In the genomic region with DNA sequence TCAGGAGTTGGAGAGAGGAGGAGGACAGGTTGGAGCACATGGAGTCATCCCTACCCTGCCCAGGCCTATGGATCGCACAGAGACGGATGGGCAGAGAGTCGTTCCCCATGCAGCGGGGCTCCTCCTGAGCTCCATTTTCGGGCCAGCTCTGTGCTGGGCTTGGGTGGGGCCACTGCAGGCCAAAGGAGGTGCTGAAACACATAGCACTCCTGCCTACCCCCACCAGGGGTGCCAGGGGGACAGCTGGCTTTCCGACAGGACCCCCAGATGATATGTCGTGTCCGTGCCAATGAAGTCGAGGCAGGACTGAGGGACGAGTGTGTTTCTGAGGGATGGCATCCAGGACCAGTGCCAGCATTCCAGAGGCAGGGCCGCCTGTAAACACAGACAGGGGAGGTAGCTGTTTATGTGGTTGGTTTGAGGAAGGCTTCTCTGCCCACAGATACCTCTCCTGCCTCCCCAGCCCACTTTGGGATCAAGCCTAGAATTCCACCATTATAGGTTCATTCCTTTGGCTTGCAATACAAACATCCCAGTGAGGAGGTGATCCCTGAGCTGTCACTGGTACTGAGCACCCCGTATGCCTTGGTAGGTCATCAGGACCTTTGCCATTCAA, we compare ENCODE assay signal across 16 cellular contexts.
DNase-seq lines count a peak whose midpoint lies in the region; ATAC-seq and TF ChIP-seq lines count a peak whose summit lies in the region.
"Had no signal": no experiment of that assay in that cellular context is flagged by ENCODE, and none has a peak within 500 bp of the region (broad histone marks: within the 10 kb centered on the region; RNA-seq: fewer than 3 reads in every experiment).

No MANE protein-coding gene starts in this region.

- DNase-seq in AG04450 (ENCODE audit: low read depth, low spot score) (no peak), IMR-90 (no peak), chondrocyte (ENCODE audit: low spot score) (peak; percentile 74), sciatic nerve (ENCODE audit: low spot score) (peak; percentile 35), prostate gland (ENCODE audit: low spot score) (no peak)
- no peak for DNase-seq in CD8-positive, alpha-beta T cell
- DNase-seq: CD4-positive, alpha-beta T cell; DND-41; GOT3; NCI-H1436; NCI-H2029 treated with DMSO at 0.1 percent for 48 hours; NCI-H510A; NCI-H82; SHP77 had no signal

- H3K4me1 ChIP-seq in IMR-90 (ENCODE audit: control insufficient read depth, insufficient read depth, low read length) (peaks cover 23% of the 10 kb centered on the region), prostate gland (replicated peaks) (no peaks in the 10 kb centered on the region)
- H3K4me1 ChIP-seq in CD8-positive, alpha-beta T cell (ENCODE audit: insufficient read depth, low read length), result no peaks in the 10 kb centered on the region

- H3K27ac ChIP-seq in AG04450 (ENCODE audit: low read depth, low read length) (no peak overlapping the region), IMR-90 (ENCODE audit: insufficient read depth, low read length) (no peak overlapping the region), prostate gland (no peak overlapping the region)
- no peak overlapping the region for H3K27ac ChIP-seq in CD8-positive, alpha-beta T cell (ENCODE audit: low read depth, low read length)

- intact Hi-C loops in IMR-90 (cut with micrococcal nuclease) (no loop called here), sciatic nerve (cut with DNase I) (no loop called here), prostate gland (cut with DNase I) (no loop called here)
- intact Hi-C loops in CD8-positive, alpha-beta T cell (cut with DNase I, micrococcal nuclease), result no loop called here

- no peak overlapping the region for H3K9ac ChIP-seq in IMR-90 (ENCODE audit: low read depth, low read length)

- POLR2A ChIA-PET in AG04450 (lab: Yijun Ruan, JAX) (no interaction called here), IMR-90 (lab: Charles Lee; ENCODE audit: unreplicated experiment) (no interaction called here)
- POLR2A ChIA-PET in CD8-positive, alpha-beta T cell (lab: Charles Lee), result no interaction called here

- H2AK5ac ChIP-seq in IMR-90 (ENCODE audit: low read depth, low read length), result peak overlapping the region; percentile 44; the same call in 1 of the 2 replicates

- H2BK20ac ChIP-seq in IMR-90 (ENCODE audit: low read depth, low read length), result peak overlapping the region; percentile 28; the same call in 1 of the 2 replicates

- H3K4ac ChIP-seq in IMR-90 (ENCODE audit: low read depth, low read length), result peak overlapping the region; percentile 49; the same call in 1 of the 2 replicates

- peaks cover 36 to 95% of the 10 kb centered on the region in 2 experiments for H3K79me1 ChIP-seq in IMR-90 (ENCODE audit: low read depth in 1 of 2, low read length in 2 of 2)

- no peak overlapping the region for H3K4me2 ChIP-seq in IMR-90 (ENCODE audit: low read depth, low read length)

- peak overlapping the region; percentile 41 for H3K14ac ChIP-seq in IMR-90 (replicated peaks; ENCODE audit: low read depth, low read length)

- CTCF ChIA-PET in AG04450 (lab: Charles Lee), result no interaction called here
- CTCF ChIA-PET in IMR-90 (lab: Yijun Ruan, JAX), result interaction anchor here (0.9 kb wide), 1 partner anchor 15 kb away, joined by 3 read pairs; no protein-coding TSS in a partner anchor
- CTCF ChIA-PET in CD8-positive, alpha-beta T cell (lab: Charles Lee), result no interaction called here

- H2AFZ ChIP-seq in IMR-90 (replicated peaks; ENCODE audit: low read length, poor library complexity), result no peak overlapping the region

- TF ChIP-seq CTCF in AG04450 (IDR thresholded peaks at IDR 0.05; ENCODE audit: low read depth, low read length) (peak; percentile 12; the same call in 1 of the 2 replicates), IMR-90 (conservative IDR thresholded peaks at IDR 0.05; ENCODE audit: low read depth, low read length) (no peak), chondrocyte (IDR thresholded peaks at IDR 0.05) (no peak), prostate gland (IDR thresholded peaks at IDR 0.05) (no peak)
- no peak for TF ChIP-seq CTCF in CD8-positive, alpha-beta T cell (IDR thresholded peaks at IDR 0.05)

- no peak overlapping the region for H4K5ac ChIP-seq in IMR-90 (ENCODE audit: low read depth, low read length)

- no peak overlapping the region for H3K4me3 ChIP-seq in AG04450 (ENCODE audit: low read depth, low read length)
- no peak overlapping the region for H3K4me3 ChIP-seq in IMR-90 (ENCODE audit: insufficient read depth, low read depth, low read length)
- H3K4me3 ChIP-seq in CD8-positive, alpha-beta T cell (ENCODE audit: low read depth, low read length), result no peak overlapping the region
- H3K4me3 ChIP-seq in prostate gland, result no peak overlapping the region

- H3K9me1 ChIP-seq in IMR-90 (ENCODE audit: insufficient read depth, low read length), result peaks cover 31% of the 10 kb centered on the region

- no peak for TF ChIP-seq POLR2A in IMR-90 (IDR thresholded peaks at IDR 0.05; ENCODE audit: low read depth, low read length)
- TF ChIP-seq POLR2A in prostate gland (IDR thresholded peaks at IDR 0.05), result no peak

- H3K27me3 Mint-ChIP-seq in chondrocyte (ENCODE audit: low read depth), result no peaks in the 10 kb centered on the region
- no peaks in the 10 kb centered on the region for H3K27me3 Mint-ChIP-seq in CD8-positive, alpha-beta T cell (ENCODE audit: low read depth)
- H3K27me3 Mint-ChIP-seq: CD4-positive, alpha-beta T cell had no signal

- H3K4me1 Mint-ChIP-seq in chondrocyte (ENCODE audit: low read depth), result peaks cover 17% of the 10 kb centered on the region
- H3K4me1 Mint-ChIP-seq in CD8-positive, alpha-beta T cell (ENCODE audit: low read depth), result no peaks in the 10 kb centered on the region
- H3K4me1 Mint-ChIP-seq: IgD-negative memory B cell had no signal

- H2BK120ac ChIP-seq in IMR-90 (ENCODE audit: low read depth, low read length), result peak overlapping the region; percentile 38; the same call in 1 of the 2 replicates

- H3K18ac ChIP-seq in IMR-90 (ENCODE audit: low read depth, low read length), result no peak overlapping the region

- in situ Hi-C loops in IMR-90 (cut with MboI; ENCODE audit: low sequenced_read_pairs), result no loop called here

- ATAC-seq in IMR-90 (ENCODE audit: low read depth) (peak; percentile 40), sciatic nerve (no peak), GM21737 (IDR thresholded peaks at IDR 0.05; ENCODE audit: unreplicated experiment) (no peak)
- ATAC-seq in CD8-positive, alpha-beta T cell, result no peak

- TF ChIP-seq RAD21 in IMR-90 (IDR thresholded peaks at IDR 0.05; ENCODE audit: low read length), result no peak

- H4K20me1 ChIP-seq in IMR-90 (ENCODE audit: insufficient read depth, low read length), result peaks cover 72% of the 10 kb centered on the region

- H3K36me3 Mint-ChIP-seq in chondrocyte (ENCODE audit: low read depth), result peaks cover 18% of the 10 kb centered on the region
- no peaks in the 10 kb centered on the region for H3K36me3 Mint-ChIP-seq in CD8-positive, alpha-beta T cell
- H3K36me3 Mint-ChIP-seq: IgD-negative memory B cell had no signal

- no peak overlapping the region for H3K56ac ChIP-seq in IMR-90 (ENCODE audit: extremely low read depth, insufficient read depth, low read length)

- WGBS in IMR-90 (ENCODE audit: extremely low coverage in 2 of 2, insufficient read length in 1 of 2), 2 experiments, result no CpG with 5 or more reads among the region's 12 CpGs
- WGBS in prostate gland, result 75% methylated on average over 11 of the region's 12 CpGs

- no peak overlapping the region for H3K27ac Mint-ChIP-seq in chondrocyte (ENCODE audit: unreplicated experiment)
- H3K27ac Mint-ChIP-seq in CD8-positive, alpha-beta T cell, result no peak overlapping the region
- H3K27ac Mint-ChIP-seq: CD4-positive, alpha-beta T cell; IgD-negative memory B cell had no signal

- H2BK15ac ChIP-seq in IMR-90 (ENCODE audit: low read depth, low read length), result no peak overlapping the region

- no peak overlapping the region for H2AK9ac ChIP-seq in IMR-90 (replicated peaks; ENCODE audit: low read depth, low read length, poor library complexity)

- peak overlapping the region; percentile 28 for H4K91ac ChIP-seq in IMR-90 (ENCODE audit: insufficient read depth, low read depth, low read length)

- H3K36me3 ChIP-seq in IMR-90 (ENCODE audit: control insufficient read depth, insufficient read depth, low read length), result peaks cover 14% of the 10 kb centered on the region
- no peaks in the 10 kb centered on the region for H3K36me3 ChIP-seq in CD8-positive, alpha-beta T cell (ENCODE audit: insufficient read depth, low read length)
- no peaks in the 10 kb centered on the region for H3K36me3 ChIP-seq in prostate gland

- H3K9me3 ChIP-seq in AG04450 (ENCODE audit: control insufficient read depth, insufficient read depth, low read length), result peaks cover 15% of the 10 kb centered on the region
- H3K9me3 ChIP-seq in IMR-90 (ENCODE audit: control insufficient read depth, insufficient read depth, low read length), result peaks cover 4% of the 10 kb centered on the region
- no peaks in the 10 kb centered on the region for H3K9me3 ChIP-seq in CD8-positive, alpha-beta T cell (ENCODE audit: low read length)
- no peaks in the 10 kb centered on the region for H3K9me3 ChIP-seq in prostate gland

- H3K23ac ChIP-seq in IMR-90 (ENCODE audit: low read depth, low read length), result peak overlapping the region; percentile 11; the same call in 1 of the 2 replicates

- H3K27me3 ChIP-seq in AG04450 (ENCODE audit: control insufficient read depth, insufficient read depth, low read length) (no peaks in the 10 kb centered on the region), IMR-90 (ENCODE audit: control insufficient read depth, insufficient read depth, low read length) (no peaks in the 10 kb centered on the region), prostate gland (replicated peaks; ENCODE audit: insufficient read depth) (no peaks in the 10 kb centered on the region)
- no peaks in the 10 kb centered on the region for H3K27me3 ChIP-seq in CD8-positive, alpha-beta T cell (ENCODE audit: insufficient read depth, low read length)

- no peak overlapping the region for H4K8ac ChIP-seq in IMR-90 (ENCODE audit: low read depth in 2 of 2, low read length in 2 of 2)

- H3K9me3 Mint-ChIP-seq in chondrocyte (ENCODE audit: low read depth), result peaks cover 13% of the 10 kb centered on the region
- peaks cover 11% of the 10 kb centered on the region for H3K9me3 Mint-ChIP-seq in CD8-positive, alpha-beta T cell

- dilution Hi-C loops in IMR-90 (cut with HindIII; ENCODE audit: low sequenced_read_pairs, unreplicated experiment), result no loop called here

- BruUV-seq in IMR-90 (replicated peaks; lab: Mats Ljungman, UMichigan), result no TSS peak

- H3K4me3 Mint-ChIP-seq in chondrocyte (ENCODE audit: unreplicated experiment), result no peak overlapping the region
- H3K4me3 Mint-ChIP-seq in CD8-positive, alpha-beta T cell, result no peak overlapping the region
- H3K4me3 Mint-ChIP-seq: CD4-positive, alpha-beta T cell; IgD-negative memory B cell had no signal

- peak overlapping the region; percentile 32 for H2BK5ac ChIP-seq in IMR-90 (ENCODE audit: low read depth, low read length, poor library complexity, severe bottlenecking)

TF ChIP-seq in IMR-90, 13 proteins besides CTCF, POLR2A, EP300 and RAD21 (continues in another document):
- TF ChIP-seq BHLHE40 (IDR thresholded peaks at IDR 0.05; ENCODE audit: low read depth, low read length) (no peak), FOS (IDR thresholded peaks at IDR 0.05; ENCODE audit: low read depth, low read length) (no peak), MAFK (IDR thresholded peaks at IDR 0.05; ENCODE audit: low read depth, low read length) (no peak), RFX5 (IDR thresholded peaks at IDR 0.05; ENCODE audit: low read depth, low read length) (no peak), CHD1 (IDR thresholded peaks at IDR 0.05; ENCODE audit: low read depth, low read length) (no peak), NFE2L2 (IDR thresholded peaks at IDR 0.05; ENCODE audit: low read depth, low read length) (no peak)

Comparison
In these comparisons a context has a peak if more than half of its experiments do, and no peak if none do; other contexts are left out.
1. DNase-seq: peak in chondrocyte (single experiment) and sciatic nerve (single experiment); none in AG04450 (single experiment), IMR-90 (single experiment), CD8-positive, alpha-beta T cell (0 of 7) and prostate gland (single experiment).